ENCODE assay signal across 14 cellular contexts in genomic region chr4:131974730-131975129, GRCh38.
DNase-seq lines count a peak whose midpoint lies in the region; ATAC-seq and TF ChIP-seq lines count a peak whose summit lies in the region.
"Had no signal": no experiment of that assay in that cellular context is flagged by ENCODE, and none has a peak within 500 bp of the region (broad histone marks: within the 10 kb centered on the region; RNA-seq: fewer than 3 reads in every experiment).

No MANE protein-coding gene starts in this region.

- H2BK12ac ChIP-seq in neuronal stem cell (ENCODE audit: low read length), result no peak overlapping the region

- peaks cover 20% of the 10 kb centered on the region for H3K9me3 Mint-ChIP-seq in HFFc6
- H3K9me3 Mint-ChIP-seq in activated CD8-positive, alpha-beta T cell treated with anti-CD3 and anti-CD28 coated beads for 36 hours, result peaks cover 14% of the 10 kb centered on the region

- H3K27me3 Mint-ChIP-seq in HFFc6 (ENCODE audit: insufficient read depth), result no peaks in the 10 kb centered on the region; the same call in 1 of the 2 replicates
- H3K27me3 Mint-ChIP-seq in activated CD8-positive, alpha-beta T cell treated with anti-CD3 and anti-CD28 coated beads for 36 hours, result no peaks in the 10 kb centered on the region

- H3K9me3 ChIP-seq in spleen (peaks cover 0 to 40% (median 20%) of the 10 kb centered on the region in 8 donors), neuronal stem cell (replicated peaks in 1 of 2; ENCODE audit: control insufficient read depth in 2 of 2, insufficient read depth in 1 of 2, low read depth in 1 of 2, low read length in 2 of 2) (peaks cover 0 to 3% of the 10 kb centered on the region in 2 donors)
- H3K9me3 ChIP-seq: Peyer's patch had no signal

- H3K4me1 Mint-ChIP-seq in HFFc6 (ENCODE audit: low read depth), result no peaks in the 10 kb centered on the region
- H3K4me1 Mint-ChIP-seq in activated CD8-positive, alpha-beta T cell treated with anti-CD3 and anti-CD28 coated beads for 36 hours (ENCODE audit: low read depth), result no peaks in the 10 kb centered on the region

- H3K4me3 ChIP-seq in AG10803 (ENCODE audit: low read length) (peak overlapping the region; percentile 55), fibroblast of villous mesenchyme (ENCODE audit: low read depth, low read length) (peak overlapping the region; percentile 77), spleen (peak overlapping the region in 2 of 8 donors; percentile 20 to 25), neuronal stem cell (ENCODE audit: low read length in 2 of 2) (no peak overlapping the region)
- H3K4me3 ChIP-seq: BLaER1 treated with 17β-estradiol and CSF1 and Interleukin-3, amounts not matched to agents 10 nM and 100 nM; Peyer's patch had no signal

- H2AK5ac ChIP-seq in neuronal stem cell (ENCODE audit: low read depth, low read length), result no peak overlapping the region

- no peak overlapping the region for H3K18ac ChIP-seq in neuronal stem cell (ENCODE audit: low read length)

- H3K27ac Mint-ChIP-seq in HFFc6, result peak overlapping the region; percentile 92
- no peak overlapping the region for H3K27ac Mint-ChIP-seq in activated CD8-positive, alpha-beta T cell treated with anti-CD3 and anti-CD28 coated beads for 36 hours

- intact Hi-C loops in activated CD8-positive, alpha-beta T cell treated with anti-CD3 and anti-CD28 coated beads for 36 hours (cut with micrococcal nuclease), result no loop called here
- intact Hi-C loops in spleen (cut with DNase I; ENCODE audit: low total_unique reads), result no loop called here

- DNase-seq in AG10803 (ENCODE audit: low read depth) (peak; percentile 4), HFFc6 (peak; percentile 6), fibroblast of villous mesenchyme (ENCODE audit: low read depth) (peak; percentile 18), spleen (no peak), putamen (ENCODE audit: low spot score) (no peak), neuronal stem cell (ENCODE audit: low spot score) (no peak)
- no peak for DNase-seq in activated CD8-positive, alpha-beta T cell treated with anti-CD3 and anti-CD28 coated beads for 36 hours
- DNase-seq: activated effector memory CD4-positive, alpha-beta T cell treated with anti-CD3 and anti-CD28 coated beads, Interleukin-2, amount 50 U/mL, for 16 hours; GF-D8; NCI-H2171; Peyer's patch; WERI-Rb-1 had no signal

- H2BK120ac ChIP-seq in neuronal stem cell (ENCODE audit: low read depth, low read length), result no peak overlapping the region

- CTCF ChIA-PET in activated CD8-positive, alpha-beta T cell treated with anti-CD3 and anti-CD28 coated beads for 36 hours (lab: Charles Lee), result no interaction called here

- no peak overlapping the region for H2AFZ ChIP-seq in neuronal stem cell (ENCODE audit: low read length)

- H4K8ac ChIP-seq in neuronal stem cell (ENCODE audit: low read depth, low read length), result no peak overlapping the region

- no peaks in the 10 kb centered on the region for H3K79me1 ChIP-seq in neuronal stem cell (ENCODE audit: low read depth, low read length)

- H4K91ac ChIP-seq in neuronal stem cell (ENCODE audit: low read depth, low read length, poor library complexity), result no peak overlapping the region

- H3K27me3 ChIP-seq in spleen (replicated peaks in 1 of 7) (no peaks in the 10 kb centered on the region), neuronal stem cell (ENCODE audit: control insufficient read depth in 3 of 3, insufficient read depth in 3 of 3, low read depth in 1 of 3, low read length in 3 of 3) (no peaks in the 10 kb centered on the region)
- H3K27me3 ChIP-seq: BLaER1 treated with 17β-estradiol and CSF1 and Interleukin-3, amounts not matched to agents 10 nM and 100 nM; Peyer's patch had no signal

- WGBS in spleen, 5 donors, result 59 to 79% (median 66%) methylated on average over 3 to 4 of the region's 4 CpGs
- WGBS in neuronal stem cell (ENCODE audit: extremely low coverage in 2 of 2, insufficient read length in 2 of 2, insufficient replicate concordance in 1 of 2), 2 donors, result no CpG with 5 or more reads among the region's 4 CpGs

- H3K4me2 ChIP-seq in neuronal stem cell (ENCODE audit: insufficient read depth, low read length, poor library complexity, severe bottlenecking), result no peak overlapping the region

- no peak for TF ChIP-seq CTCF in AG10803 (conservative IDR thresholded peaks at IDR 0.05; ENCODE audit: low read length)
- no peak for TF ChIP-seq CTCF in HFFc6 (IDR thresholded peaks at IDR 0.05)
- no peak for TF ChIP-seq CTCF in activated CD8-positive, alpha-beta T cell treated with anti-CD3 and anti-CD28 coated beads for 36 hours (IDR thresholded peaks at IDR 0.05)
- no peak for TF ChIP-seq CTCF in fibroblast of villous mesenchyme (IDR thresholded peaks at IDR 0.05; ENCODE audit: insufficient read depth, low read depth, low read length)
- TF ChIP-seq CTCF in spleen (IDR thresholded peaks at IDR 0.05 in 8 of 11, conservative IDR thresholded peaks at IDR 0.05 in 3 of 11), result no peak

- H3K9ac ChIP-seq in neuronal stem cell (ENCODE audit: low read depth, low read length, poor library complexity), result no peak overlapping the region
- H3K9ac ChIP-seq: BLaER1 treated with 17β-estradiol and CSF1 and Interleukin-3, amounts not matched to agents 10 nM and 100 nM had no signal

- H3K36me3 ChIP-seq in spleen (no peaks in the 10 kb centered on the region), neuronal stem cell (replicated peaks in 1 of 2; ENCODE audit: control insufficient read depth in 2 of 2, insufficient read depth in 2 of 2, low read length in 2 of 2) (no peaks in the 10 kb centered on the region)
- H3K36me3 ChIP-seq: BLaER1 treated with 17β-estradiol and CSF1 and Interleukin-3, amounts not matched to agents 10 nM and 100 nM; Peyer's patch; WERI-Rb-1 had no signal

- H2BK15ac ChIP-seq in neuronal stem cell (ENCODE audit: low read length), result no peak overlapping the region

- no peak overlapping the region for H2BK5ac ChIP-seq in neuronal stem cell (ENCODE audit: low read length)

- no peak for ATAC-seq in activated CD8-positive, alpha-beta T cell treated with anti-CD3 and anti-CD28 coated beads for 36 hours
- ATAC-seq in GM21360 (IDR thresholded peaks at IDR 0.05; ENCODE audit: unreplicated experiment), result no peak

- H3K4ac ChIP-seq in neuronal stem cell (ENCODE audit: low read length), result no peak overlapping the region

- POLR2A ChIA-PET in activated CD8-positive, alpha-beta T cell treated with anti-CD3 and anti-CD28 coated beads for 36 hours (lab: Charles Lee), result no interaction called here

- TF ChIP-seq POLR2A in spleen (IDR thresholded peaks at IDR 0.05), result no peak

- H3K23ac ChIP-seq in neuronal stem cell (ENCODE audit: low read depth, low read length, poor library complexity), result no peak overlapping the region

- no peaks in the 10 kb centered on the region for H3K4me1 ChIP-seq in spleen
- H3K4me1 ChIP-seq in neuronal stem cell (ENCODE audit: control insufficient read depth in 2 of 2, insufficient read depth in 1 of 2, low read depth in 1 of 2, low read length in 2 of 2), result no peaks in the 10 kb centered on the region
- H3K4me1 ChIP-seq: Peyer's patch had no signal

- peak overlapping the region; percentile 96 for H3K4me3 Mint-ChIP-seq in HFFc6
- H3K4me3 Mint-ChIP-seq in activated CD8-positive, alpha-beta T cell treated with anti-CD3 and anti-CD28 coated beads for 36 hours, result peak overlapping the region; percentile 73

- H3K14ac ChIP-seq in neuronal stem cell (ENCODE audit: low read length), result no peak overlapping the region

- peaks cover 12% of the 10 kb centered on the region for H3K36me3 Mint-ChIP-seq in HFFc6 (ENCODE audit: low read depth)
- no peaks in the 10 kb centered on the region for H3K36me3 Mint-ChIP-seq in activated CD8-positive, alpha-beta T cell treated with anti-CD3 and anti-CD28 coated beads for 36 hours (ENCODE audit: low read depth)

- H3K27ac ChIP-seq in spleen (no peak overlapping the region), neuronal stem cell (replicated peaks; ENCODE audit: low read length) (no peak overlapping the region)
- H3K27ac ChIP-seq: BLaER1 treated with 17β-estradiol and CSF1 and Interleukin-3, amounts not matched to agents 10 nM and 100 nM; Peyer's patch; WERI-Rb-1 had no signal

Comparison
In these comparisons a context has a peak if more than half of its experiments do, and no peak if none do; other contexts are left out.
1. DNase-seq: peak in AG10803 (single experiment), HFFc6 (single experiment) and fibroblast of villous mesenchyme (single experiment); none in activated CD8-positive, alpha-beta T cell treated with anti-CD3 and anti-CD28 coated beads for 36 hours (single experiment), spleen (single experiment), putamen (single experiment) and neuronal stem cell (single experiment).
2. H3K4me3 ChIP-seq: peak in AG10803 (single experiment) and fibroblast of villous mesenchyme (single experiment); none in neuronal stem cell (0 of 2).